32 cellular contexts compared by ENCODE assay signal in the genomic region with DNA sequence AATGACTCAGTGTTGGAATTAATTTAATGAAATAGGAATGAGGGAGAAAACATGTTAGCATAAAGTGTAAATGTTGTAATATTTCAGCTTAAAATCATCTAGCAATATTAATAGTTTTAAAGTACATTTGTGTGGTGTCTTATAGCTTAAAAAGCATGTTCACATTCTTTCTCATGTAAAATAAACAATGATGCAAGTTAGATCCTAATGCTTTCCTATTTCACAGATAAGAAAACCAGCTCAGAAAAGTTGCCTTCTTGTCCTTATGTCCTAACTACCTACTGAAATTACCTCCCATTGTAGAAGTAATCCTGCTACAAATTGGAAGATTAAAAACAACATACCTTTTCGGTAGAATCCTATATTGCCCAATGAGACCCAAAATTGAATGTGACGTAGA.
"Had no signal": no experiment of that assay in that cellular context is flagged by ENCODE, and none has a peak within 500 bp of the region (broad histone marks: within the 10 kb centered on the region; RNA-seq: fewer than 3 reads in every experiment).

No MANE protein-coding gene starts in this region.

- H3K9me3 Mint-ChIP-seq: activated B cell treated with CpG ODN at 0.5 μM for 24 hours; activated T-helper 17 cell treated with anti-CD3 and anti-CD28 coated beads, Interleukin-2, amount 50 U/mL, for 72 hours had no signal

- H3K27me3 Mint-ChIP-seq: activated B cell treated with CpG ODN at 0.5 μM for 24 hours; activated CD8-positive, alpha-beta T cell treated with anti-CD3 and anti-CD28 coated beads for 36 hours; activated naive CD8-positive, alpha-beta T cell treated with anti-CD3 and anti-CD28 coated beads, Interleukin-2, amount 10 ng/mL, durations not matched to agents 7 days and 5 days; activated T-helper 17 cell treated with anti-CD3 and anti-CD28 coated beads, Interleukin-2, amount 50 U/mL, for 72 hours; T-cell; T-helper 17 cell had no signal

- H3K4me3 ChIP-seq: body of pancreas, colonic mucosa, esophagus squamous epithelium, gastrocnemius medialis, heart left ventricle had no signal

- FAIRE-seq: endometrium had no signal

- H3K27me3 ChIP-seq: colonic mucosa, esophagus squamous epithelium, foreskin keratinocyte, gastrocnemius medialis, heart left ventricle had no signal

- H3K36me3 ChIP-seq: colonic mucosa, esophagus squamous epithelium, gastrocnemius medialis, heart left ventricle, WERI-Rb-1 had no signal

- H3K4me1 ChIP-seq: body of pancreas, colonic mucosa, esophagus squamous epithelium, foreskin keratinocyte, gastrocnemius medialis had no signal

- ATAC-seq: activated CD4-positive, CD25-positive, alpha-beta regulatory T cell treated with anti-CD3 and anti-CD28 coated beads, Interleukin-2, amount 50 U/mL, for 24 hours; activated CD8-positive, alpha-beta T cell treated with anti-CD3 and anti-CD28 coated beads for 36 hours; activated T-cell treated with anti-CD3 and anti-CD28 coated beads, Interleukin-2, amount 50 U/mL, for 4 hours; activated T-helper 17 cell treated with anti-CD3 and anti-CD28 coated beads, Interleukin-2, amount 50 U/mL, for 72 hours; body of pancreas; foreskin keratinocyte; gastrocnemius medialis; heart left ventricle; T-cell; T-helper 17 cell had no signal

- H3K27ac ChIP-seq: body of pancreas, colonic mucosa, esophagus squamous epithelium, foreskin keratinocyte, gastrocnemius medialis, heart left ventricle, WERI-Rb-1 had no signal

- H3K4me3 Mint-ChIP-seq: activated B cell treated with CpG ODN at 0.5 μM for 24 hours; activated CD8-positive, alpha-beta T cell treated with anti-CD3 and anti-CD28 coated beads for 36 hours; activated naive CD8-positive, alpha-beta T cell treated with anti-CD3 and anti-CD28 coated beads, Interleukin-2, amount 10 ng/mL, durations not matched to agents 7 days and 5 days; activated T-cell treated with anti-CD3 and anti-CD28 coated beads, Interleukin-2, amount 50 U/mL, for 4 hours; activated T-helper 17 cell treated with anti-CD3 and anti-CD28 coated beads, Interleukin-2, amount 50 U/mL, for 72 hours; T-cell; T-helper 17 cell; T-helper 2 cell treated with Interferon-gamma antibody and Interleukin-4, amounts not matched to agents 5 μg/mL and 100 μg/mL, for 36 hours had no signal

- H3K4me1 Mint-ChIP-seq: activated B cell treated with CpG ODN at 0.5 μM for 24 hours; activated naive CD8-positive, alpha-beta T cell treated with anti-CD3 and anti-CD28 coated beads, Interleukin-2, amount 10 ng/mL, durations not matched to agents 7 days and 5 days had no signal

- H3K27ac Mint-ChIP-seq: activated B cell treated with CpG ODN at 0.5 μM for 24 hours; activated naive CD8-positive, alpha-beta T cell treated with anti-CD3 and anti-CD28 coated beads, Interleukin-2, amount 10 ng/mL, durations not matched to agents 7 days and 5 days; T-cell; T-helper 17 cell; T-helper 2 cell treated with Interferon-gamma antibody and Interleukin-4, amounts not matched to agents 5 μg/mL and 100 μg/mL, for 36 hours had no signal

- H3K36me3 Mint-ChIP-seq: activated naive CD8-positive, alpha-beta T cell treated with anti-CD3 and anti-CD28 coated beads, Interleukin-2, amount 10 ng/mL, durations not matched to agents 7 days and 5 days had no signal

- DNase-seq: activated B cell treated with CpG ODN at 0.5 μM for 24 hours; activated CD4-positive, alpha-beta T cell treated with anti-CD3 and anti-CD28 coated beads for 48 hours; activated CD4-positive, alpha-beta T cell treated with anti-CD3 and anti-CD28 coated beads, Interleukin-2, amount 50 U/mL, for 1 hour; activated CD4-positive, alpha-beta T cell treated with anti-CD3 and anti-CD28 coated beads, Interleukin-2, amount 50 U/mL, for 48 hours; activated CD8-positive, alpha-beta memory T cell treated with anti-CD3 and anti-CD28 coated beads for 24 hours; activated CD8-positive, alpha-beta T cell treated with anti-CD3 and anti-CD28 coated beads for 36 hours; activated effector memory CD4-positive, alpha-beta T cell treated with Interleukin-2 at 50 U/mL for 16 hours; activated gamma-delta T cell treated with Interleukin-2 at 50 U/mL for 16 hours; activated naive CD4-positive, alpha-beta T cell treated with anti-CD3 and anti-CD28 coated beads, Interleukin-2, amount 50 U/mL, for 16 hours; activated naive CD4-positive, alpha-beta T cell treated with Interleukin-2 at 50 U/mL for 16 hours; activated naive CD8-positive, alpha-beta T cell treated with anti-CD3 and anti-CD28 coated beads, Interleukin-2, amount 10 ng/mL, durations not matched to agents 7 days and 5 days; activated T-cell treated with anti-CD3 and anti-CD28 coated beads, Interleukin-2, amount 50 U/mL, for 4 hours; amygdala; aorta; body of pancreas; caudate nucleus; colonic mucosa; effector CD8-positive, alpha-beta T cell; esophagus squamous epithelium; foreskin keratinocyte; gastrocnemius medialis; glutamatergic neuron; heart left ventricle; SW 1271; T-cell; T-helper 17 cell; T1000; WERI-Rb-1 had no signal

- H3K9me3 ChIP-seq: body of pancreas, colonic mucosa, esophagus squamous epithelium, gastrocnemius medialis had no signal
